8 cellular contexts compared by ENCODE assay signal in the genomic region with DNA sequence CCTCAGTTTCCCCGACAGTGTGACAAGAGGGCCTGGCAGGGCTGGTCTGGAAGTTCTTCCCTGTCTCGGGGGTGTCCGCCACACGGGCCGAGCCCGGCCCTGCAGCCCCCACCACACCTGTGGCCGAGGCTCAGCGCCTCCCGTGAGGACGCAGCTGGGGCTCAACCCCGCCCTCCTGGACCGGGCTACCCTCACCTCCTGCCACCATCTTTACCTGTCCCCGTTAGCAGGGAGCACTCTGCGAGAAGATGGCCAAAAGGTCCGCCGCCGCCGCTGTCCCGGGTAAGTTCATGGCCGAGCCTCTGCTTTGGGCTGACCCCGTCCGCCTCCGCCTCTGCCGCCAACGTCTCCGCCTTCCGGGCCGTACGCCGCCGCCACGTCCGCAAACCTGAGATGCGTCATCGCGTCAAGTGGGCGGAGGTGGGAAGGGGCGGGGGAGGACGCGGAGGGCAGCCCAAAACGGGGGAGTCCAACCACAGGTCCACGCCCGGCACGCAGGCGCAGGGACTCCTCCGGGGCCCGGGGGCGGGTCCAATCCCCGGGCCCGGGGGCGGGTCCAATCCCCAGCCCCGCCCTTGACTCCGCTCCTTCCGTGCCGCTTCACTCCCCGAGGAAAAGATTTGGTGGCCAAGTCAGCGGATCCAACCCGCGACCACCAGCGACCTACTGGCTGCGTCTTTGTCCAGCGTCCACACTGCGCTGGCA. TPM values are rescaled to one million over a fixed set of nuclear protein-coding genes. Genes with fewer than 3 reads are reported as not detected.
DNase-seq lines count a peak whose midpoint lies in the region; ATAC-seq and TF ChIP-seq lines count a peak whose summit lies in the region.

A gene (minus strand): TSS at position 351 of the 705 bp plus-strand sequence. CDS start 4,295 bp downstream, outside the sequence.

- intact Hi-C loops in OCI-LY7 (cut with micrococcal nuclease; ENCODE audit: unreplicated experiment) (loop anchor here (1.0 to 5.0 kb wide), 3 partner anchors 55 to 1867 kb away; a partner anchor contains a TSS), mucosa of descending colon (cut with DNase I, micrococcal nuclease) (no loop called here)

- H3K9ac ChIP-seq in HUES64 (ENCODE audit: low read depth, low read length) = peak within 1 kb of the TSS; percentile 74

- H3K4me3 ChIP-seq in HUES64 (ENCODE audit: low read length) (peak within 1 kb of the TSS; percentile 89), OCI-LY7 (ENCODE audit: low read depth, low read length, poor library complexity, severe bottlenecking) (peak within 1 kb of the TSS; percentile 93), epithelial cell of esophagus (ENCODE audit: low read length) (peak within 1 kb of the TSS; percentile 96), mucosa of descending colon (peak within 1 kb of the TSS; percentile 62)

- H3K4me1 ChIP-seq in HUES64 (ENCODE audit: insufficient read depth, low read length) (peaks cover 5% of the 10 kb centered on the region), OCI-LY7 (ENCODE audit: insufficient read depth, low read length, poor library complexity, severe bottlenecking) (peaks cover 30% of the 10 kb centered on the region), mucosa of descending colon (ENCODE audit: low read depth) (peaks cover 28% of the 10 kb centered on the region)

- DNase-seq in D341Med (ENCODE audit: low spot score) (peak; percentile 99), OCI-LY7 (ENCODE audit: low spot score) (peak; percentile 97), activated T-cell treated with anti-CD3 and anti-CD28 coated beads for 24 hours (ENCODE audit: low read depth) (peak; percentile 94), epithelial cell of esophagus (ENCODE audit: low read depth) (peak; percentile 98), mucosa of descending colon (peak; percentile 98 to 99 (median 99))
- DNase-seq in stimulated activated CD8-positive, alpha-beta memory T cell treated with anti-CD3 and anti-CD28 coated beads, Interleukin-4, amount 100 ng/mL, for 24 hours (ENCODE audit: low read depth) = peak; percentile 97

- H3K36me3 ChIP-seq in HUES64 (ENCODE audit: insufficient read depth, low read length) = peaks cover 5% of the 10 kb centered on the region
- H3K36me3 ChIP-seq in OCI-LY7 (ENCODE audit: insufficient read depth, low read length) = peaks cover 19% of the 10 kb centered on the region
- no peaks in the 10 kb centered on the region for H3K36me3 ChIP-seq in mucosa of descending colon (ENCODE audit: low read depth)

- no peaks in the 10 kb centered on the region for H3K27me3 ChIP-seq in HUES64 (ENCODE audit: insufficient read depth, low read length)

- WGBS in HUES64 = under 1% methylated on average over 63 of the region's 63 CpGs

- H4K20me1 ChIP-seq in OCI-LY7 (ENCODE audit: insufficient read depth, low read length) = 0 out of 2 replicates have a peak, but pooled peaks cover 17% of the 10 kb centered on the region

- POLR2A ChIA-PET in OCI-LY7 (lab: Charles Lee) = interaction anchor here (0.6 to 2.0 kb wide), 7 partner anchors 53 to 214 kb away, joined by 3 to 11 read pairs (median 5); a partner anchor contains a TSS

- no peaks in the 10 kb centered on the region for H3K9me2 ChIP-seq in OCI-LY7 (ENCODE audit: insufficient read depth, low read length)

- CTCF ChIA-PET in OCI-LY7 (lab: Charles Lee; ENCODE audit: unreplicated experiment) = interaction anchor here (0.6 to 1.2 kb wide), 3 partner anchors 30 to 119 kb away, joined by 3 read pairs; no protein-coding TSS in a partner anchor

- BruUV-seq in OCI-LY7 (replicated peaks; lab: Mats Ljungman, UMichigan) = no TSS peak

- H3K27ac ChIP-seq in HUES64 (ENCODE audit: low read depth, low read length) = peak within 1 kb of the TSS; percentile 70
- peak within 1 kb of the TSS; percentile 57 for H3K27ac ChIP-seq in OCI-LY7 (ENCODE audit: low read depth, low read length, poor library complexity, severe bottlenecking)

- peaks cover 35% of the 10 kb centered on the region for H3K79me2 ChIP-seq in OCI-LY7 (ENCODE audit: insufficient read depth, low read depth, low read length)

- ATAC-seq in GM21447 (IDR thresholded peaks at IDR 0.05; ENCODE audit: unreplicated experiment) = peak; percentile 85
- peak; percentile 99 for ATAC-seq in mucosa of descending colon

- H3K9me3 ChIP-seq in HUES64 (ENCODE audit: insufficient read depth, low read depth, low read length) (no peaks in the 10 kb centered on the region), OCI-LY7 (ENCODE audit: low read length) (no peaks in the 10 kb centered on the region), mucosa of descending colon (no peaks in the 10 kb centered on the region)

- peak within 1 kb of the TSS; percentile 83 for H3K4me2 ChIP-seq in OCI-LY7 (ENCODE audit: low read length)

- TF ChIP-seq CTCF in OCI-LY7 (conservative IDR thresholded peaks at IDR 0.05; ENCODE audit: low read length) (no peak), epithelial cell of esophagus (IDR thresholded peaks at IDR 0.05; ENCODE audit: insufficient read depth, low read depth, low read length, missing control alignments) (no peak), mucosa of descending colon (IDR thresholded peaks at IDR 0.05) (no peak)

- peak within 1 kb of the TSS; percentile 97 for H2AFZ ChIP-seq in OCI-LY7 (ENCODE audit: low read length)

RNA-seq across cellular contexts. Expression of the gene that starts here (rescaled TPM):
- 8.4 TPM for polyA plus RNA-seq in HUES64 (2013, experiment 1 of 2)
- 10.1 TPM for polyA plus RNA-seq in HUES64 (2013, experiment 2 of 2)
- 5.7 and 9.5 TPM in 2 replicates for total RNA-seq in OCI-LY7 (2014; rRNA removed; shearing (Covaris generic))
- total RNA-seq in OCI-LY7 (2022) (14.3 and 14.8 TPM in 2 replicates), mucosa of descending colon (10 to 100 TPM; 20.1 to 25.1 (median 23.1) TPM)

Comparison
In these comparisons a context has a peak if more than half of its experiments do, and no peak if none do; other contexts are left out.
1. Peak in every context shown above with its lines: DNase-seq, ATAC-seq, H3K4me3 ChIP-seq and H3K27ac ChIP-seq.